Comparison of ENCODE assay signal across 32 cellular contexts in genomic region chr9:91564081-91564670, GRCh38.
"Had no signal": no experiment of that assay in that cellular context is flagged by ENCODE, and none has a peak within 500 bp of the region (broad histone marks: within the 10 kb centered on the region; RNA-seq: fewer than 3 reads in every experiment).

No MANE protein-coding gene starts in this region.

- ATAC-seq: activated CD4-positive, alpha-beta T cell treated with anti-CD3 and anti-CD28 coated beads for 36 hours; activated CD4-positive, CD25-positive, alpha-beta regulatory T cell treated with anti-CD3 and anti-CD28 coated beads, Interleukin-2, amount 50 U/mL, for 24 hours; activated CD8-positive, alpha-beta T cell treated with anti-CD3 and anti-CD28 coated beads, Interleukin-2, amount 10 ng/mL, durations not matched to agents 7 days and 5 days; activated naive CD8-positive, alpha-beta T cell treated with anti-CD3 and anti-CD28 coated beads, Interleukin-2, amount 50 U/mL, for 24 hours; Panc1 had no signal

- H3K4me1 Mint-ChIP-seq: activated CD4-positive, alpha-beta T cell treated with anti-CD3 and anti-CD28 coated beads for 36 hours; activated CD4-positive, alpha-beta T cell treated with anti-CD3 and anti-CD28 coated beads, Interleukin-2, amount 10 ng/mL, durations not matched to agents 7 days and 5 days; activated naive CD4-positive, alpha-beta T cell treated with anti-CD3 and anti-CD28 coated beads, Interleukin-2, amount 10 ng/mL, durations not matched to agents 7 days and 5 days; activated naive CD8-positive, alpha-beta T cell treated with anti-CD3 and anti-CD28 coated beads, Interleukin-2, amount 50 U/mL, for 24 hours had no signal

- H3K4me3 Mint-ChIP-seq: activated CD4-positive, alpha-beta T cell treated with anti-CD3 and anti-CD28 coated beads for 36 hours; activated CD4-positive, alpha-beta T cell treated with anti-CD3 and anti-CD28 coated beads, Interleukin-2, amount 10 ng/mL, durations not matched to agents 7 days and 5 days; activated CD8-positive, alpha-beta T cell treated with anti-CD3 and anti-CD28 coated beads, Interleukin-2, amount 10 ng/mL, durations not matched to agents 7 days and 5 days; activated naive CD4-positive, alpha-beta T cell treated with anti-CD3 and anti-CD28 coated beads, Interleukin-2, amount 10 ng/mL, durations not matched to agents 7 days and 5 days; activated naive CD8-positive, alpha-beta T cell; activated naive CD8-positive, alpha-beta T cell treated with anti-CD3 and anti-CD28 coated beads, Interleukin-2, amount 50 U/mL, for 24 hours; activated T-cell treated with anti-CD3 and anti-CD28 coated beads, Interleukin-2, amount 50 U/mL, for 24 hours; T-helper 1 cell treated with Interleukin-12 subunit alpha and Interleukin-12 subunit beta and Interleukin-4 antibody, amounts not matched to agents 30 μg/mL and 1 μg/mL, for 36 hours; T-helper 2 cell treated with Interferon-gamma antibody and Interleukin-4, amounts not matched to agents 5 μg/mL and 100 μg/mL, for 36 hours had no signal

- H3K4me3 ChIP-seq: MG63, SJSA1 had no signal

- H3K27ac Mint-ChIP-seq: activated CD4-positive, alpha-beta T cell treated with anti-CD3 and anti-CD28 coated beads for 36 hours; activated CD4-positive, alpha-beta T cell treated with anti-CD3 and anti-CD28 coated beads, Interleukin-2, amount 10 ng/mL, durations not matched to agents 7 days and 5 days; activated CD8-positive, alpha-beta T cell treated with anti-CD3 and anti-CD28 coated beads, Interleukin-2, amount 10 ng/mL, durations not matched to agents 7 days and 5 days; activated naive CD4-positive, alpha-beta T cell treated with anti-CD3 and anti-CD28 coated beads, Interleukin-2, amount 10 ng/mL, durations not matched to agents 7 days and 5 days; activated naive CD8-positive, alpha-beta T cell; activated naive CD8-positive, alpha-beta T cell treated with anti-CD3 and anti-CD28 coated beads, Interleukin-2, amount 50 U/mL, for 24 hours; activated T-cell treated with anti-CD3 and anti-CD28 coated beads, Interleukin-2, amount 50 U/mL, for 24 hours; activated T-helper 2 cell treated with anti-CD3 and anti-CD28 coated beads, Interferon-gamma antibody, Interleukin-2, Interleukin-4, amounts not matched to agents 10 μg/mL and 5 μg/mL and 100 μg/mL, durations not matched to agents 14 hours and 24 hours and 36 hours; T-helper 1 cell treated with Interleukin-12 subunit alpha and Interleukin-12 subunit beta and Interleukin-4 antibody, amounts not matched to agents 30 μg/mL and 1 μg/mL, for 36 hours; T-helper 2 cell treated with Interferon-gamma antibody and Interleukin-4, amounts not matched to agents 5 μg/mL and 100 μg/mL, for 36 hours had no signal

- H3K9me3 Mint-ChIP-seq: activated CD4-positive, alpha-beta T cell treated with anti-CD3 and anti-CD28 coated beads, Interleukin-2, amount 10 ng/mL, durations not matched to agents 7 days and 5 days; activated naive CD4-positive, alpha-beta T cell treated with anti-CD3 and anti-CD28 coated beads, Interleukin-2, amount 10 ng/mL, durations not matched to agents 7 days and 5 days; activated naive CD8-positive, alpha-beta T cell treated with anti-CD3 and anti-CD28 coated beads, Interleukin-2, amount 50 U/mL, for 24 hours; activated T-cell treated with anti-CD3 and anti-CD28 coated beads, Interleukin-2, amount 50 U/mL, for 24 hours; activated T-helper 2 cell treated with anti-CD3 and anti-CD28 coated beads, Interferon-gamma antibody, Interleukin-2, Interleukin-4, amounts not matched to agents 10 μg/mL and 5 μg/mL and 100 μg/mL, durations not matched to agents 14 hours and 24 hours and 36 hours; T-helper 1 cell treated with Interleukin-12 subunit alpha and Interleukin-12 subunit beta and Interleukin-4 antibody, amounts not matched to agents 30 μg/mL and 1 μg/mL, for 36 hours; T-helper 2 cell treated with Interferon-gamma antibody and Interleukin-4, amounts not matched to agents 5 μg/mL and 100 μg/mL, for 36 hours had no signal

- H3K4me1 ChIP-seq: SJSA1 had no signal

- H3K36me3 Mint-ChIP-seq: activated naive CD4-positive, alpha-beta T cell treated with anti-CD3 and anti-CD28 coated beads, Interleukin-2, amount 10 ng/mL, durations not matched to agents 7 days and 5 days; activated naive CD8-positive, alpha-beta T cell had no signal

- H3K9me3 ChIP-seq: MG63, SJSA1, SK-N-SH had no signal

- H3K27ac ChIP-seq: brain microvascular endothelial cell, SJSA1 had no signal

- DNase-seq: activated CD4-positive, alpha-beta T cell treated with anti-CD3 and anti-CD28 coated beads for 36 hours; activated CD4-positive, alpha-beta T cell treated with anti-CD3 and anti-CD28 coated beads, Interleukin-2, amount 10 ng/mL, durations not matched to agents 7 days and 5 days; activated CD4-positive, alpha-beta T cell treated with anti-CD3 and anti-CD28 coated beads, Interleukin-2, amount 50 U/mL, for 48 hours; activated CD8-positive, alpha-beta T cell treated with anti-CD3 and anti-CD28 coated beads, Interleukin-2, amount 10 ng/mL, durations not matched to agents 7 days and 5 days; activated gamma-delta T cell treated with Interleukin-2 at 50 U/mL for 16 hours; activated naive CD4-positive, alpha-beta T cell treated with anti-CD3 and anti-CD28 coated beads, Interleukin-2, amount 10 ng/mL, durations not matched to agents 7 days and 5 days; activated naive CD8-positive, alpha-beta T cell treated with anti-CD3 and anti-CD28 coated beads, Interleukin-2, amount 50 U/mL, for 24 hours; activated T-cell treated with anti-CD3 and anti-CD28 coated beads, Interleukin-2, amount 50 U/mL, for 24 hours; amniotic stem cell; aorta; brain microvascular endothelial cell; central memory CD4-positive, alpha-beta T cell; Kasumi-1; MG63; NCI-H1048; NCI-H1105 treated with DMSO at 0.1 percent for 48 hours; NCI-H1436; NCI-H1694; NCI-H1930; NCI-H2081 treated with DMSO at 0.1 percent for 48 hours; NCI-H226; NCI-H446 treated with DMSO at 0.1 percent for 48 hours; NCI-H524 treated with DMSO at 0.1 percent for 48 hours; SHP77 treated with DMSO at 0.1 percent for 48 hours; SK-N-SH had no signal

- H3K27me3 ChIP-seq: brain microvascular endothelial cell, MG63, SJSA1 had no signal

- H3K36me3 ChIP-seq: brain microvascular endothelial cell, MG63, SJSA1 had no signal
